ENCODE assay signal across 8 cellular contexts in the genomic region with DNA sequence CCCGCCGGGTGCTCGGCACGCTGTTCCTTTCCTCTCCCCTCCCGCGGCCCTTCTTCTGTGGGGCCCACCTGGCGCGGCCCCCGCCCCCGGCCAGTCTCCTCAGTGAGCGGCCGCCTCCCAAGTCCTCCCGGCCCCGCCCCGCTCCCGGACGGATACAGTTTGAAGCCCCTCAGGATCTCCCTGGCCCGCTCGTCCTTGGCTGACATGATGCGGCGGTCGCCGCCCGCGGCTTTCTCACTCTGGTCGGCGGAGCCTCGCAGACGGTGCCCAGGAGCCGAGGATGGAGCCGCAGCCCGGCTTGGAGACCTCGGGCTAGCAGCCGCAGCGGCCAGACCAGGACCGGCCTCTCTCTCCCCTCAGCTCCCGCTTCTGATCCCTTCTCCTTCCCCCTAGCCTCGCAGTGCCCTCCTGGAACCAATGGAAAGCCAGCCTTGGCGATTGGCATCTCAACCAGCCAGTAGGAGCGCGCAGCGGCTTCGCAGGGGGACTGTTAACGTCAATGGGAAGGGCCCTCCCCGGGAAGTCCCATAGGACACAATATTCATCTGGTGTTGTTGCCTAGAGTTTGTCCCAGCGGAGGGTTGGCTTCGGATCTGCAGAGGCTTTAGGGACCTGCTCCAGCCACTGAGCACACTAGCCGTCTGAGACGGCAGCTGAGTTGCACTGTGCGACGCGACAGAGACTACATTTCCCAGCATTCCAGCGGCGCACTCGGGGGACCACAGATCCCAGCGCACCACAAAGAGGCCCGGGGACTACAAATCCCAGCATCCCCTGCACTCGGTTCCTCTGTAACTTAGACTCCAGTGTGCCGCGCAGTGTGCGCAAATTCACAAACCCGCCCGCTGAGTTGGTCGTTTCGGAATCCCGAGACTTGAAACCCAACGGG.
A peak's percentile ranks its signal among the peaks of the same experiment; 100 is the strongest.
DNase-seq lines count a peak whose midpoint lies in the region; ATAC-seq lines count a peak whose summit lies in the region.

A gene (minus strand): TSS at position 374 of the 889 bp plus-strand sequence. CDS start 168 bp downstream, at position 206.

- DNase-seq in C1 segment of cervical spinal cord (lab: John Stamatoyannopoulos, UW): peak; percentile 93 to 100 (median 98)
- peak; percentile 97 for DNase-seq in NCI-H748 treated with DMSO at 0.1 percent for 48 hours (lab: John Stamatoyannopoulos, UW)
- DNase-seq in activated CD4-positive, alpha-beta T cell treated with anti-CD3 and anti-CD28 coated beads, Interleukin-2, amount 50 U/mL, for 24 hours (ENCODE audit: low read depth in 1 of 2, low spot score in 1 of 2): peak; percentile 94 to 96
- DNase-seq in dedifferentiated amniotic fluid mesenchymal stem cell (ENCODE audit: extremely low spot score): peak; percentile 99
- peak; percentile 98 for DNase-seq in left kidney (ENCODE audit: low read depth, low spot score)
- peak; percentile 97 to 98 for DNase-seq in stimulated activated CD4-positive, alpha-beta T cell treated with anti-CD3 and anti-CD28 coated beads, Interleukin-2, amount 100 ng/mL, for 24 hours

- peak; percentile 91 for ATAC-seq in GM19372 (IDR thresholded peaks at IDR 0.05; ENCODE audit: low read depth, unreplicated experiment)
- ATAC-seq in HG03558 (IDR thresholded peaks at IDR 0.05; ENCODE audit: extremely low read depth, unreplicated experiment): peak; percentile 86

Comparison
In these comparisons a context has a peak if more than half of its experiments do, and no peak if none do; other contexts are left out.
1. Peak in every context shown above with its lines: DNase-seq and ATAC-seq.